ENCODE assay signal across 8 cellular contexts in the genomic region with DNA sequence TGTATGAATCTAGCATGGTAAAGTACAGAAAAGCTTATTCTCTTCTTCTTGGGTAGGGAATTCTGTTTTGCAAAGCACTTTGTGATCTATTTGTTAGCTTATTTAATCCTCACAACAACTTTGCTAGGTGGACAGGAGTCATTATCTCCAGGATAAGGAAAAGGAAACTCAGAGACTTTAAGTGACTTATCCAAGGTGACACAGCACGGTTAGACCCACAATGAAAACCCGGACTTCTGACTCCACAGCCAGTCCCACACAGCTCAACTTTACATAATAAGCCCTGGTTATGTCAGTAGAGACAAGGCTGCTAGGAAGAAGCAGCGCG. TPM values are rescaled to one million over a fixed set of nuclear protein-coding genes. Genes with fewer than 3 reads are reported as not detected.
DNase-seq lines count a peak whose midpoint lies in the region; ATAC-seq and TF ChIP-seq lines count a peak whose summit lies in the region.

No MANE protein-coding gene starts in this region.

- no peaks in the 10 kb centered on the region for H3K27me3 ChIP-seq in HL-60 (ENCODE audit: insufficient read depth, poor library complexity, severe bottlenecking)
- no peaks in the 10 kb centered on the region for H3K27me3 ChIP-seq in iPS-18a (ENCODE audit: control insufficient read depth, insufficient read depth, low read length)

- H3K9me3 Mint-ChIP-seq in activated T-helper 1 cell treated with anti-CD3 and anti-CD28 coated beads, Interleukin-12 subunit alpha, Interleukin-12 subunit beta, Interleukin-2, Interleukin-4 antibody, amounts not matched to agents 30 ng/mL and 10 ng/mL and 1 ng/mL, durations not matched to agents 14 hours and 24 hours and 36 hours = no peaks in the 10 kb centered on the region
- H3K9me3 Mint-ChIP-seq in stimulated activated naive B cell treated with anti-CD40 and anti-IgM and Interleukin-4, amounts not matched to agents 10 μg/mL and 1 μg/mL and 100 μg/mL, for 72 hours = no peaks in the 10 kb centered on the region

- H3K9me3 ChIP-seq in iPS-18a (ENCODE audit: control insufficient read depth, low read depth, low read length) = no peaks in the 10 kb centered on the region

- peaks cover 12% of the 10 kb centered on the region for H3K4me1 Mint-ChIP-seq in activated T-helper 1 cell treated with anti-CD3 and anti-CD28 coated beads, Interleukin-12 subunit alpha, Interleukin-12 subunit beta, Interleukin-2, Interleukin-4 antibody, amounts not matched to agents 30 ng/mL and 10 ng/mL and 1 ng/mL, durations not matched to agents 14 hours and 24 hours and 36 hours (ENCODE audit: low read depth)
- H3K4me1 Mint-ChIP-seq in stimulated activated naive B cell treated with anti-CD40 and anti-IgM and Interleukin-4, amounts not matched to agents 10 μg/mL and 1 μg/mL and 100 μg/mL, for 72 hours = peaks cover 6 to 7% of the 10 kb centered on the region in 2 donors

- ATAC-seq in stimulated activated naive B cell treated with anti-CD40 and anti-IgM and Interleukin-4, amounts not matched to agents 10 μg/mL and 1 μg/mL and 100 μg/mL, for 72 hours (replicated peaks) = no peak

- H3K36me3 ChIP-seq in iPS-18a (ENCODE audit: control insufficient read depth, low read depth, low read length) = peaks cover 24% of the 10 kb centered on the region

- H3K27ac ChIP-seq in HL-60 (replicated peaks) = peak overlapping the region; percentile 89
- H3K27ac ChIP-seq in iPS-18a (ENCODE audit: low read length) = no peak overlapping the region

- intact Hi-C loops in activated T-helper 1 cell treated with anti-CD3 and anti-CD28 coated beads, Interleukin-12 subunit alpha, Interleukin-12 subunit beta, Interleukin-2, Interleukin-4 antibody, amounts not matched to agents 30 ng/mL and 10 ng/mL and 1 ng/mL, durations not matched to agents 14 hours and 24 hours and 36 hours (cut with micrococcal nuclease) = loop anchor here (1.0 to 2.0 kb wide), 6 partner anchors 36 to 500 kb away; partner anchors contain the start of genes GTF2E1, LRRC58 and RABL3

- no peak overlapping the region for H3K9ac ChIP-seq in iPS-18a (ENCODE audit: low read length)

- H3K4me3 ChIP-seq in HL-60 (replicated peaks; ENCODE audit: insufficient read depth, low read length) (peak overlapping the region; percentile 76), iPS-18a (ENCODE audit: low read length) (peak overlapping the region; percentile 99)

- H3K4me1 ChIP-seq in iPS-18a (ENCODE audit: control insufficient read depth, low read depth, low read length) = peaks cover 14% of the 10 kb centered on the region

- peak overlapping the region; percentile 96 for H3K27ac Mint-ChIP-seq in activated T-helper 1 cell treated with anti-CD3 and anti-CD28 coated beads, Interleukin-12 subunit alpha, Interleukin-12 subunit beta, Interleukin-2, Interleukin-4 antibody, amounts not matched to agents 30 ng/mL and 10 ng/mL and 1 ng/mL, durations not matched to agents 14 hours and 24 hours and 36 hours
- peak overlapping the region; percentile 94 for H3K27ac Mint-ChIP-seq in stimulated activated naive B cell treated with anti-CD40 and anti-IgM and Interleukin-4, amounts not matched to agents 10 μg/mL and 1 μg/mL and 100 μg/mL, for 72 hours

- H3K27me3 Mint-ChIP-seq in activated T-helper 1 cell treated with anti-CD3 and anti-CD28 coated beads, Interleukin-12 subunit alpha, Interleukin-12 subunit beta, Interleukin-2, Interleukin-4 antibody, amounts not matched to agents 30 ng/mL and 10 ng/mL and 1 ng/mL, durations not matched to agents 14 hours and 24 hours and 36 hours (ENCODE audit: insufficient read depth) = no peaks in the 10 kb centered on the region
- H3K27me3 Mint-ChIP-seq in stimulated activated naive B cell treated with anti-CD40 and anti-IgM and Interleukin-4, amounts not matched to agents 10 μg/mL and 1 μg/mL and 100 μg/mL, for 72 hours = no peaks in the 10 kb centered on the region

- H3K36me3 Mint-ChIP-seq in activated T-helper 1 cell treated with anti-CD3 and anti-CD28 coated beads, Interleukin-12 subunit alpha, Interleukin-12 subunit beta, Interleukin-2, Interleukin-4 antibody, amounts not matched to agents 30 ng/mL and 10 ng/mL and 1 ng/mL, durations not matched to agents 14 hours and 24 hours and 36 hours (ENCODE audit: low read depth) = peaks cover 5% of the 10 kb centered on the region
- H3K36me3 Mint-ChIP-seq in stimulated activated naive B cell treated with anti-CD40 and anti-IgM and Interleukin-4, amounts not matched to agents 10 μg/mL and 1 μg/mL and 100 μg/mL, for 72 hours = peaks cover 3 to 4% of the 10 kb centered on the region in 2 donors

- H3K4me3 Mint-ChIP-seq in activated T-helper 1 cell treated with anti-CD3 and anti-CD28 coated beads, Interleukin-12 subunit alpha, Interleukin-12 subunit beta, Interleukin-2, Interleukin-4 antibody, amounts not matched to agents 30 ng/mL and 10 ng/mL and 1 ng/mL, durations not matched to agents 14 hours and 24 hours and 36 hours = peak overlapping the region; percentile 91
- H3K4me3 Mint-ChIP-seq in stimulated activated naive B cell treated with anti-CD40 and anti-IgM and Interleukin-4, amounts not matched to agents 10 μg/mL and 1 μg/mL and 100 μg/mL, for 72 hours = peak overlapping the region; percentile 84 to 89

- no peak for DNase-seq in HL-60 (ENCODE audit: low read depth in 1 of 2, low spot score in 1 of 2)
- DNase-seq in activated T-helper 1 cell treated with anti-CD3 and anti-CD28 coated beads, Interleukin-12 subunit alpha, Interleukin-12 subunit beta, Interleukin-2, Interleukin-4 antibody, amounts not matched to agents 30 ng/mL and 10 ng/mL and 1 ng/mL, durations not matched to agents 14 hours and 24 hours and 36 hours (ENCODE audit: low spot score) = no peak
- DNase-seq in stimulated activated naive B cell treated with anti-CD40 and anti-IgM and Interleukin-4, amounts not matched to agents 10 μg/mL and 1 μg/mL and 100 μg/mL, for 72 hours = no peak
- DNase-seq in GF-D8 (lab: John Stamatoyannopoulos, UW) = no peak
- DNase-seq in NAMALWA (ENCODE audit: low spot score) = no peak
- no peak for DNase-seq in cerebellum (ENCODE audit: low spot score)
- DNase-seq in DMS114 treated with DMSO at 0.1 percent for 48 hours (lab: John Stamatoyannopoulos, UW; ENCODE audit: unreplicated experiment) = no peak

- no peak for TF ChIP-seq CTCF in HL-60 (IDR thresholded peaks at IDR 0.05; ENCODE audit: insufficient read depth, low read length)

RNA-seq across cellular contexts. Expression of gene NDUFB4, which starts 0.4 kb away (rescaled TPM):
- 107 and 108 TPM in 2 replicates for total RNA-seq in activated T-helper 1 cell treated with anti-CD3 and anti-CD28 coated beads, Interleukin-12 subunit alpha, Interleukin-12 subunit beta, Interleukin-2, Interleukin-4 antibody, amounts not matched to agents 30 ng/mL and 10 ng/mL and 1 ng/mL, durations not matched to agents 14 hours and 24 hours and 36 hours
- 40.5 TPM for total RNA-seq in cerebellum
